ENCODE assay signal across 8 cellular contexts in the genomic region with DNA sequence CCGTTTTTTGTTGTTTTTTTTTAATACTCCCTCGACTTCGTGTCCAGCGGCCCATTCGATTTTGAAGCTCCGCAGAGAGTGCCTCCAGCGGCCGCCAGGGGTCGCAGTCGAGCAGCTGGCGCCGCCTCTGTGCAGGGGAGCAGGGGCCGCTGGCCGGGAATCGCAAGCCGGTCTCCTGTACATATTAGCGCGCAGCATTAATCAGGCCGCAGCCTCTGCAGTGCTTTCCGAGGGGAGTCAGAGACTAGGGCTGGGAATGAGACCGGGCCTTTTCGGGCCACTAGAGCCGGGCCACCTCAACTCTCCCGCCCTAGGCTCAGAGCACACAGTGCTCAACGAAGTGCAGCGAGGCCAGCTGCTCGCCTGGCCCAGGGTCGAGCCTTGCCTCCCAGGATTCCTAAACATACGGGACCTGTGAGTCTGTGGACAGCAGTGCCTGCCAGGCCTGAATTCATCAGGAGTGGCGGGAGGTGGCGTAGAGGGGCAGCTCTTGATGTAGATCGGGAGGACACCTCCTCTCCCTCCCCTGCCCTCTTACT.
A peak's percentile ranks its signal among the peaks of the same experiment; 100 is the strongest.
DNase-seq lines count a peak whose midpoint lies in the region; ATAC-seq and TF ChIP-seq lines count a peak whose summit lies in the region.

No MANE protein-coding gene starts in this region.

- peak; percentile 80 for DNase-seq in DMS 273 (lab: John Stamatoyannopoulos, UW; ENCODE audit: unreplicated experiment)
- DNase-seq in NCI-H1092 (lab: John Stamatoyannopoulos, UW), result peak; percentile 69
- peak; percentile 82 for DNase-seq in WERI-Rb-1
- DNase-seq in breast epithelium (ENCODE audit: low spot score in 2 of 2), result peak; percentile 29 to 65
- peak; percentile 52 for DNase-seq in iris pigment epithelial cell (ENCODE audit: low read depth)
- DNase-seq in stimulated activated CD4-positive, alpha-beta T cell treated with anti-CD3 and anti-CD28 coated beads, Interleukin-15, amount 100 ng/mL, for 1 hour (ENCODE audit: low read depth in 1 of 2, low spot score in 1 of 2), result peak; percentile 27 to 53

- TF ChIP-seq CTCF in WERI-Rb-1 (IDR thresholded peaks at IDR 0.05; ENCODE audit: low read depth, low read length), result peak; percentile 82
- peak; percentile 83 to 93 (median 84) for TF ChIP-seq CTCF in breast epithelium (IDR thresholded peaks at IDR 0.05)

- H3K4me3 ChIP-seq in WERI-Rb-1 (ENCODE audit: low read depth, low read length), result peak overlapping the region; percentile 10
- peak overlapping the region in 1 of 3 donors; percentile 24 for H3K4me3 ChIP-seq in breast epithelium

- H3K27ac ChIP-seq in WERI-Rb-1 (0 out of 2 replicates have a peak overlapping the region, but pooled peaks have one; percentile 16), breast epithelium (no peak overlapping the region)

- H3K4me1 ChIP-seq in breast epithelium, result no peaks in the 10 kb centered on the region

- H3K9me3 ChIP-seq in WERI-Rb-1 (ENCODE audit: severe bottlenecking) (no peaks in the 10 kb centered on the region), breast epithelium (no peaks in the 10 kb centered on the region)

- H3K36me3 ChIP-seq in WERI-Rb-1, result no peaks in the 10 kb centered on the region
- no peaks in the 10 kb centered on the region for H3K36me3 ChIP-seq in breast epithelium

- no peak for TF ChIP-seq POLR2A in breast epithelium (IDR thresholded peaks at IDR 0.05)

- ATAC-seq in GM21717 (IDR thresholded peaks at IDR 0.05; ENCODE audit: unreplicated experiment) (peak; percentile 63), HG03571 (IDR thresholded peaks at IDR 0.05; ENCODE audit: unreplicated experiment) (no peak)

- intact Hi-C loops in breast epithelium (cut with DNase I; ENCODE audit: low total_unique reads), result no loop called here

- H3K27me3 ChIP-seq in WERI-Rb-1 (ENCODE audit: insufficient read depth, low read depth, severe bottlenecking) (no peaks in the 10 kb centered on the region), breast epithelium (peaks cover 0 to 18% of the 10 kb centered on the region in 2 donors)
